In genomic region chr1:236064674-236065508, GRCh38 we compare ENCODE assay signal across 8 cellular contexts. TPM values are rescaled to one million over a fixed set of nuclear protein-coding genes. Genes with fewer than 3 reads are reported as not detected.
DNase-seq lines count a peak whose midpoint lies in the region; ATAC-seq and TF ChIP-seq lines count a peak whose summit lies in the region.

Gene NID1 (minus strand): TSS chr1:236065090. CDS start chr1:236065079, 11 bp downstream.

- H3K4me3 ChIP-seq in NT2/D1 (ENCODE audit: insufficient read length, low read depth) (peak within 1 kb of the TSS; percentile 84), cardiac muscle cell (peak within 1 kb of the TSS; percentile 68), osteoblast (ENCODE audit: insufficient read depth, low read length) (peak within 1 kb of the TSS; percentile 80), MM.1S (ENCODE audit: low read length) (no peak within 1 kb of the TSS)

- H2AFZ ChIP-seq in osteoblast (ENCODE audit: low read length): peak within 1 kb of the TSS; percentile 96
- no peak within 1 kb of the TSS for H2AFZ ChIP-seq in MM.1S (ENCODE audit: low read length)

- peak within 1 kb of the TSS; percentile 93 for H3K4me2 ChIP-seq in osteoblast (ENCODE audit: insufficient read depth, low read length)
- H3K4me2 ChIP-seq in MM.1S (ENCODE audit: low read depth, low read length): no peak within 1 kb of the TSS

- H3K27me3 ChIP-seq in NT2/D1 (ENCODE audit: insufficient read depth, insufficient read length) (peaks cover 52% of the 10 kb centered on the region), cardiac muscle cell (no peaks in the 10 kb centered on the region), osteoblast (ENCODE audit: insufficient read depth, low read length) (peaks cover 4% of the 10 kb centered on the region), MM.1S (replicated peaks; ENCODE audit: insufficient read depth, low read length) (no peaks in the 10 kb centered on the region)

- H3K27ac ChIP-seq in cardiac muscle cell (peak within 1 kb of the TSS; percentile 89), osteoblast (ENCODE audit: low read depth, low read length) (peak within 1 kb of the TSS; percentile 66), MM.1S (ENCODE audit: low read length) (no peak within 1 kb of the TSS)

- TF ChIP-seq CTCF in cardiac muscle cell (IDR thresholded peaks at IDR 0.05; ENCODE audit: low read depth, low read length) (peak; percentile 33), osteoblast (IDR thresholded peaks at IDR 0.05; ENCODE audit: extremely low read depth, low read depth, low read length) (no peak), MM.1S (IDR thresholded peaks at IDR 0.05; ENCODE audit: low read length) (no peak)

- H3K36me3 ChIP-seq in NT2/D1 (ENCODE audit: insufficient read depth, insufficient read length, low read length) (peaks cover 9% of the 10 kb centered on the region), cardiac muscle cell (no peaks in the 10 kb centered on the region), osteoblast (ENCODE audit: insufficient read depth, low read length) (no peaks in the 10 kb centered on the region), MM.1S (replicated peaks; ENCODE audit: insufficient read depth, low read length) (no peaks in the 10 kb centered on the region)

- no peaks in the 10 kb centered on the region for H3F3A ChIP-seq in MM.1S (ENCODE audit: insufficient read depth, low read length)

- peak; percentile 56 for DNase-seq in CMK (ENCODE audit: low read depth)
- DNase-seq in NT2/D1 (ENCODE audit: low read depth, low spot score): peak; percentile 72
- peak; percentile 50 for DNase-seq in amniotic stem cell (lab: John Stamatoyannopoulos, UW)
- peak; percentile 89 to 92 for DNase-seq in cardiac muscle cell (ENCODE audit: low read depth in 1 of 2, low spot score in 1 of 2)
- DNase-seq in osteoblast (ENCODE audit: insufficient read length, low spot score, missing footprints): peak; percentile 97
- no peak for DNase-seq in MM.1S

- H4K20me1 ChIP-seq in osteoblast (ENCODE audit: insufficient read depth, low read length) (no peaks in the 10 kb centered on the region), MM.1S (ENCODE audit: insufficient read depth, low read length) (no peaks in the 10 kb centered on the region)

- H3K9me2 ChIP-seq in MM.1S (replicated peaks; ENCODE audit: insufficient read depth, low read length): no peaks in the 10 kb centered on the region

- H3K9ac ChIP-seq in NT2/D1 (ENCODE audit: insufficient read length, low read depth) (peak within 1 kb of the TSS; percentile 91), MM.1S (ENCODE audit: low read length) (no peak within 1 kb of the TSS)

- no peaks in the 10 kb centered on the region for H3K9me3 ChIP-seq in NT2/D1 (ENCODE audit: insufficient read depth, low read length)
- no peaks in the 10 kb centered on the region for H3K9me3 ChIP-seq in cardiac muscle cell (ENCODE audit: low read depth)
- H3K9me3 ChIP-seq in osteoblast (ENCODE audit: low read depth, low read length): no peaks in the 10 kb centered on the region
- H3K9me3 ChIP-seq in MM.1S (replicated peaks; ENCODE audit: insufficient read depth, low read length): no peaks in the 10 kb centered on the region

- ATAC-seq in GM21786 (IDR thresholded peaks at IDR 0.05; ENCODE audit: unreplicated experiment): peak; percentile 36
- no peak for ATAC-seq in HG02870 (IDR thresholded peaks at IDR 0.05; ENCODE audit: unreplicated experiment)

- H3K4me1 ChIP-seq in NT2/D1 (ENCODE audit: insufficient read depth, insufficient read length) (peaks cover 4% of the 10 kb centered on the region), cardiac muscle cell (ENCODE audit: low read depth) (peaks cover 27% of the 10 kb centered on the region), osteoblast (ENCODE audit: insufficient read depth, low read length) (peaks cover 10% of the 10 kb centered on the region), MM.1S (ENCODE audit: low read length) (0 out of 2 replicates have a peak, but pooled peaks cover 4% of the 10 kb centered on the region)

- H3K79me2 ChIP-seq in osteoblast (ENCODE audit: insufficient read depth, low read length): peaks cover 11% of the 10 kb centered on the region
- no peaks in the 10 kb centered on the region for H3K79me2 ChIP-seq in MM.1S (ENCODE audit: low read length)

RNA-seq across cellular contexts. Expression of gene NID1, which starts in this region (rescaled TPM):
- 30.5 and 54.3 TPM in 2 replicates for total RNA-seq in cardiac muscle cell
- polyA plus RNA-seq in cardiac muscle cell: 32.1 and 52.1 TPM in 2 replicates
- 40.2 and 46.3 TPM in 2 replicates for total RNA-seq in osteoblast
